10 cellular contexts compared by ENCODE assay signal in the genomic region with DNA sequence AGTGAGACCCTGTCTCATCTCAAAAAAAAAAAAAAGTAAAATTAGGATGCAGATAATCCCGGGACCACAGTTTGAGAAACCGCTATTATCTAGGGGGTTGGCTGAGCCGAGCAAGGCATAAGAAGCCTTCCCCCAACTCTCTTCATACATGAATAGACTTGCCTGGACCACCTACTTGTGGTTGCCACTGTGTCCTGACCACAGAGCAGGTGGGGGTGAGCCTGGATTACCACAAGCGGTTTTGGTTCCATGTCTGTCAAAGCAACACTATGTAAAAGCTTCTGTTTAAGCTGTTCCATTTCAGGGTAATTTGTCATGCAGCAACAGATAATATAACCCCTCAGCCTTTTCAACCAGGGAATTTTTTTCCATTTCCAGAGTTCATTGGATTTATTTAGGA. TPM values are rescaled to one million over a fixed set of nuclear protein-coding genes. Genes with fewer than 3 reads are reported as not detected.
DNase-seq lines count a peak whose midpoint lies in the region; ATAC-seq and TF ChIP-seq lines count a peak whose summit lies in the region.
"Had no signal": no experiment of that assay in that cellular context is flagged by ENCODE, and none has a peak within 500 bp of the region (broad histone marks: within the 10 kb centered on the region; RNA-seq: fewer than 3 reads in every experiment).

No MANE protein-coding gene starts in this region.

- POLR2A ChIA-PET in activated CD4-positive, alpha-beta T cell treated with anti-CD3 and anti-CD28 coated beads, Interleukin-2, amount 10 ng/mL, durations not matched to agents 7 days and 5 days (lab: Charles Lee), result no interaction called here

- no peaks in the 10 kb centered on the region for H3K9me3 ChIP-seq in colonic mucosa

- no peaks in the 10 kb centered on the region for H3K36me3 Mint-ChIP-seq in natural killer cell
- H3K36me3 Mint-ChIP-seq in natural killer cell treated with Interleukin-12 subunit alpha and Interleukin-12 subunit beta and Interleukin-15 and Interleukin-18, amount 100 ng/mL, for 72 hours, result no peaks in the 10 kb centered on the region
- peaks cover 10% of the 10 kb centered on the region for H3K36me3 Mint-ChIP-seq in activated CD4-positive, alpha-beta T cell treated with anti-CD3 and anti-CD28 coated beads, Interleukin-2, amount 10 ng/mL, durations not matched to agents 7 days and 5 days (ENCODE audit: low read depth)

- no peaks in the 10 kb centered on the region for H3K27me3 ChIP-seq in colonic mucosa

- peaks cover 8 to 10% of the 10 kb centered on the region in 2 donors for H3K27me3 Mint-ChIP-seq in natural killer cell (ENCODE audit: low read depth in 2 of 2)
- peaks cover 6 to 11% of the 10 kb centered on the region in 2 donors for H3K27me3 Mint-ChIP-seq in natural killer cell treated with Interleukin-12 subunit alpha and Interleukin-12 subunit beta and Interleukin-15 and Interleukin-18, amount 100 ng/mL, for 72 hours
- H3K27me3 Mint-ChIP-seq in activated CD4-positive, alpha-beta T cell treated with anti-CD3 and anti-CD28 coated beads, Interleukin-2, amount 10 ng/mL, durations not matched to agents 7 days and 5 days, result peaks cover 5% of the 10 kb centered on the region

- H3K27ac ChIP-seq in colonic mucosa (no peak overlapping the region), substantia nigra (ENCODE audit: low read depth, low read length, poor library complexity, severe bottlenecking) (no peak overlapping the region)

- H3K9ac ChIP-seq in colonic mucosa (ENCODE audit: low read depth in 2 of 2, low read length in 2 of 2), result no peak overlapping the region

- H3K4me3 ChIP-seq in epithelial cell of esophagus (ENCODE audit: low read length) (no peak overlapping the region), colonic mucosa (no peak overlapping the region)

- TF ChIP-seq CTCF in natural killer cell (IDR thresholded peaks at IDR 0.05) (no peak), epithelial cell of esophagus (IDR thresholded peaks at IDR 0.05; ENCODE audit: insufficient read depth, low read depth, low read length, missing control alignments) (no peak), colonic mucosa (IDR thresholded peaks at IDR 0.05) (no peak)

- ATAC-seq in natural killer cell, result no peak
- no peak for ATAC-seq in natural killer cell treated with Interleukin-12 subunit alpha and Interleukin-12 subunit beta and Interleukin-15 and Interleukin-18, amount 100 ng/mL, for 72 hours

- DNase-seq in natural killer cell (peak; percentile 47), epithelial cell of esophagus (ENCODE audit: low read depth) (peak; percentile 22), colonic mucosa (no peak), hepatic stellate cell (ENCODE audit: low spot score) (no peak), substantia nigra (lab: John Stamatoyannopoulos, UW) (no peak), NCI-H226 (no peak)
- DNase-seq in natural killer cell treated with Interleukin-12 subunit alpha and Interleukin-12 subunit beta and Interleukin-15 and Interleukin-18, amount 100 ng/mL, for 72 hours (ENCODE audit: low spot score), result no peak
- DNase-seq in activated CD4-positive, alpha-beta T cell treated with anti-CD3 and anti-CD28 coated beads, Interleukin-2, amount 10 ng/mL, durations not matched to agents 7 days and 5 days, result peak; percentile 76
- DNase-seq: erythroblast, T1000 had no signal

- peaks cover 39 to 64% of the 10 kb centered on the region in 2 donors for H3K4me1 Mint-ChIP-seq in natural killer cell
- peaks cover 51 to 59% of the 10 kb centered on the region in 2 donors for H3K4me1 Mint-ChIP-seq in natural killer cell treated with Interleukin-12 subunit alpha and Interleukin-12 subunit beta and Interleukin-15 and Interleukin-18, amount 100 ng/mL, for 72 hours (ENCODE audit: low read depth in 2 of 2)
- peaks cover 74% of the 10 kb centered on the region for H3K4me1 Mint-ChIP-seq in activated CD4-positive, alpha-beta T cell treated with anti-CD3 and anti-CD28 coated beads, Interleukin-2, amount 10 ng/mL, durations not matched to agents 7 days and 5 days

- no peaks in the 10 kb centered on the region for H3K36me3 ChIP-seq in colonic mucosa

- no peak overlapping the region for H3K27ac Mint-ChIP-seq in natural killer cell
- H3K27ac Mint-ChIP-seq in natural killer cell treated with Interleukin-12 subunit alpha and Interleukin-12 subunit beta and Interleukin-15 and Interleukin-18, amount 100 ng/mL, for 72 hours, result no peak overlapping the region
- peak overlapping the region; percentile 99 for H3K27ac Mint-ChIP-seq in activated CD4-positive, alpha-beta T cell treated with anti-CD3 and anti-CD28 coated beads, Interleukin-2, amount 10 ng/mL, durations not matched to agents 7 days and 5 days

- intact Hi-C loops in natural killer cell (cut with micrococcal nuclease) (loop anchor here (5.0 kb wide), 1 partner anchor 81 kb away; no protein-coding TSS in a partner anchor), colonic mucosa (cut with DNase I) (loop anchor here (5.0 to 10.0 kb wide), 2 partner anchors 81 to 177 kb away; no protein-coding TSS in a partner anchor)

- peak overlapping the region; percentile 28 for H3K4me3 Mint-ChIP-seq in natural killer cell
- no peak overlapping the region for H3K4me3 Mint-ChIP-seq in natural killer cell treated with Interleukin-12 subunit alpha and Interleukin-12 subunit beta and Interleukin-15 and Interleukin-18, amount 100 ng/mL, for 72 hours
- H3K4me3 Mint-ChIP-seq in activated CD4-positive, alpha-beta T cell treated with anti-CD3 and anti-CD28 coated beads, Interleukin-2, amount 10 ng/mL, durations not matched to agents 7 days and 5 days, result peak overlapping the region; percentile 51

- CTCF ChIA-PET in activated CD4-positive, alpha-beta T cell treated with anti-CD3 and anti-CD28 coated beads, Interleukin-2, amount 10 ng/mL, durations not matched to agents 7 days and 5 days (lab: Charles Lee), result interaction anchor here (0.6 to 0.9 kb wide), 2 partner anchors 33 to 63 kb away, joined by 3 read pairs; no protein-coding TSS in a partner anchor

- no peaks in the 10 kb centered on the region for H3K9me3 Mint-ChIP-seq in natural killer cell
- H3K9me3 Mint-ChIP-seq in natural killer cell treated with Interleukin-12 subunit alpha and Interleukin-12 subunit beta and Interleukin-15 and Interleukin-18, amount 100 ng/mL, for 72 hours, result no peaks in the 10 kb centered on the region
- no peaks in the 10 kb centered on the region for H3K9me3 Mint-ChIP-seq in activated CD4-positive, alpha-beta T cell treated with anti-CD3 and anti-CD28 coated beads, Interleukin-2, amount 10 ng/mL, durations not matched to agents 7 days and 5 days

- peaks cover 4% of the 10 kb centered on the region for H3K4me1 ChIP-seq in colonic mucosa

RNA-seq across cellular contexts. Expression of a gene that starts 3.3 kb away (rescaled TPM):
- total RNA-seq in natural killer cell (100 to 1,000 TPM; 192 to 215 (median 192) TPM), colonic mucosa (100 to 1,000 TPM; 111 to 115 TPM)
- total RNA-seq in natural killer cell treated with Interleukin-12 subunit alpha and Interleukin-12 subunit beta and Interleukin-15 and Interleukin-18, amount 100 ng/mL, for 72 hours, result 10 to 100 TPM; 69.9 to 78.8 TPM
- total RNA-seq in activated CD4-positive, alpha-beta T cell treated with anti-CD3 and anti-CD28 coated beads, Interleukin-2, amount 10 ng/mL, durations not matched to agents 7 days and 5 days, result 100 to 1,000 TPM; 121 to 133 TPM

RNA-seq across cellular contexts. Expression of a gene that starts 34.1 kb away (rescaled TPM):
- 1 to 10 TPM; 3.0 to 4.2 (median 3.6) TPM for total RNA-seq in natural killer cell
- total RNA-seq in natural killer cell treated with Interleukin-12 subunit alpha and Interleukin-12 subunit beta and Interleukin-15 and Interleukin-18, amount 100 ng/mL, for 72 hours, result 10 to 100 TPM in 1 of 2 donors, 1 to 10 TPM in 1; 4.9 to 11.4 TPM
- total RNA-seq in activated CD4-positive, alpha-beta T cell treated with anti-CD3 and anti-CD28 coated beads, Interleukin-2, amount 10 ng/mL, durations not matched to agents 7 days and 5 days, result 10 to 100 TPM; 12.5 to 14.1 TPM
- total RNA-seq in colonic mucosa, result 10 to 100 TPM in 1 of 2 donors, 1 to 10 TPM in 1; 8.6 to 13.3 TPM

RNA-seq across cellular contexts. Expression of a gene that starts 46.4 kb away (rescaled TPM):
- total RNA-seq in natural killer cell (under 1 TPM in 1 of 3 donors, not detected in 2; 0.20 TPM), colonic mucosa (1 to 10 TPM in 1 of 2 donors, under 1 TPM in 1; 0.74 to 2.3 TPM)
- total RNA-seq in natural killer cell treated with Interleukin-12 subunit alpha and Interleukin-12 subunit beta and Interleukin-15 and Interleukin-18, amount 100 ng/mL, for 72 hours, result not detected
- total RNA-seq in activated CD4-positive, alpha-beta T cell treated with anti-CD3 and anti-CD28 coated beads, Interleukin-2, amount 10 ng/mL, durations not matched to agents 7 days and 5 days, result not detected

RNA-seq across cellular contexts. Expression of a gene that starts 54.8 kb away (rescaled TPM):
- total RNA-seq in natural killer cell, result 1 to 10 TPM; 1.5 to 2.0 (median 1.5) TPM
- total RNA-seq in natural killer cell treated with Interleukin-12 subunit alpha and Interleukin-12 subunit beta and Interleukin-15 and Interleukin-18, amount 100 ng/mL, for 72 hours, result under 1 TPM in 1 of 2 donors, not detected in 1; 0.10 TPM
- under 1 TPM; 0.35 to 0.40 TPM for total RNA-seq in activated CD4-positive, alpha-beta T cell treated with anti-CD3 and anti-CD28 coated beads, Interleukin-2, amount 10 ng/mL, durations not matched to agents 7 days and 5 days
- under 1 TPM; 0.10 to 0.21 TPM for total RNA-seq in colonic mucosa

Comparison
In these comparisons a context has a peak if more than half of its experiments do, and no peak if none do; other contexts are left out.
1. DNase-seq: peak in natural killer cell (single experiment), activated CD4-positive, alpha-beta T cell treated with anti-CD3 and anti-CD28 coated beads, Interleukin-2, amount 10 ng/mL, durations not matched to agents 7 days and 5 days (single experiment) and epithelial cell of esophagus (single experiment); none in natural killer cell treated with Interleukin-12 subunit alpha and Interleukin-12 subunit beta and Interleukin-15 and Interleukin-18, amount 100 ng/mL, for 72 hours (single experiment), colonic mucosa (single experiment), hepatic stellate cell (single experiment), substantia nigra (0 of 49) and NCI-H226 (single experiment).